ENCODE assay signal across 9 cellular contexts in the genomic region with DNA sequence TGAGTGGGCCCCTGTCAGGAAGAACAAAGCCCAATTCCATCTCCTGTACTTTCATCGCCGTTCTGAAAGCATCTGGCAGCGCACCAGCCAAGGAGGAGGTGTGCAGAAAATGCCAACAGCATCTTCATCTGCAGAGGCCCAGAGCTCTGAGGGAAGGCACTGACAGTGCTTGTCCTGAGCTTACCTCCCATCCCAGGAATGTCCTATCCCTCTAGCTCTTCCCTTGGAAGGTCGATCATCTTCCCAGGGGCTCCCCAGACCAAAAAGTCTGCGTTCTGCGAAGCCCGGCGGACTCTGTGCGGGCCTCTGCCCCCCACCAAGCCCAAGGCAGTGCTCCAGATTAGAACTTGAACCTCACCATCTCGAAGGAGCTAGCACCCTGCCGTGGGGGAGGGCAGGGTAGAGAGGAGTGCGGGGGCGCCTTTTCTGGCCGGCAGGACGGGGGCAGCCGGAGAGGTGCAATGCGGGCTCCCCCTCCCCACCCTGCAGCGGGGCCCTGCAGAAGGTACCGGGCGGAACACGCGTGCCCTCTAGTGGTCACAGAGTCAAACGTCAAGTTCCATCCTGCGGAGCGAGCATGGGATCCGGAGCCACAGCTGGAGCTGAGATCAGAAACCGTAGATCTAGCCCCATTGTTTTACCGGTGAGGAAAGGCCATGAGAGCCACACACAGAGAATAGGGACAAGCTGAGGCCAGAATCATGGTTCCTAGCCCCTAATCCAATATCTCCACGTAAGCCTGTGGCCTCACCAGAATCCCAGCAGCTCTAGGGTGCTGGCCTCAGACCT. TPM values are rescaled to one million over a fixed set of nuclear protein-coding genes. Genes with fewer than 3 reads are reported as not detected.
DNase-seq lines count a peak whose midpoint lies in the region; ATAC-seq and TF ChIP-seq lines count a peak whose summit lies in the region.
"Had no signal": no experiment of that assay in that cellular context is flagged by ENCODE, and none has a peak within 500 bp of the region (broad histone marks: within the 10 kb centered on the region; RNA-seq: fewer than 3 reads in every experiment).

No MANE protein-coding gene starts in this region.

- intact Hi-C loops in Right ventricle myocardium inferior (cut with DNase I) = loop anchor here (1.0 kb wide), 1 partner anchor 26 kb away; no protein-coding TSS in a partner anchor
- intact Hi-C loops in transverse colon (cut with DNase I; ENCODE audit: low total_unique reads) = loop anchor here (2.0 kb wide), 1 partner anchor 27 kb away; no protein-coding TSS in a partner anchor

- no peak overlapping the region for H2BK120ac ChIP-seq in trophoblast cell (ENCODE audit: insufficient read depth, low read length, poor library complexity)

- H2BK12ac ChIP-seq in trophoblast cell (ENCODE audit: low read length) = no peak overlapping the region

- no peaks in the 10 kb centered on the region for H3F3A ChIP-seq in SK-N-SH (replicated peaks; ENCODE audit: insufficient read depth)

- no peaks in the 10 kb centered on the region for H3K9me3 ChIP-seq in SK-N-SH
- H3K9me3 ChIP-seq in trophoblast cell (ENCODE audit: insufficient read depth, low read depth, low read length) = peaks cover 5% of the 10 kb centered on the region
- no peaks in the 10 kb centered on the region for H3K9me3 ChIP-seq in transverse colon

- TF ChIP-seq RAD21 in SK-N-SH (IDR thresholded peaks at IDR 0.05; ENCODE audit: low read length) = peak; percentile 86

- H3K79me2 ChIP-seq in SK-N-SH (ENCODE audit: insufficient read depth) (no peaks in the 10 kb centered on the region), trophoblast cell (ENCODE audit: control insufficient read depth, insufficient read depth, low read length, poor library complexity) (no peaks in the 10 kb centered on the region)

- peaks cover 0 to 6% of the 10 kb centered on the region in 2 experiments; a peak in 1 of 4 replicates for H3K4me1 ChIP-seq in SK-N-SH (ENCODE audit: control insufficient read depth in 1 of 2, insufficient read depth in 2 of 2, low read depth in 1 of 2, low read length in 1 of 2)
- H3K4me1 ChIP-seq in trophoblast cell (ENCODE audit: control insufficient read depth in 1 of 2, insufficient read depth in 2 of 2, low read length in 2 of 2) = peaks cover 5 to 6% of the 10 kb centered on the region in 2 experiments
- peaks cover 0 to 7% (median 2%) of the 10 kb centered on the region in 4 donors for H3K4me1 ChIP-seq in transverse colon

- H3K36me3 ChIP-seq in SK-N-SH (replicated peaks in 1 of 2; ENCODE audit: control insufficient read depth in 1 of 2, insufficient read depth in 2 of 2, low read length in 1 of 2) (no peaks in the 10 kb centered on the region), trophoblast cell (ENCODE audit: control insufficient read depth in 1 of 2, insufficient read depth in 2 of 2, low read length in 2 of 2) (no peaks in the 10 kb centered on the region), transverse colon (no peaks in the 10 kb centered on the region)

- H4K91ac ChIP-seq in trophoblast cell (ENCODE audit: low read depth, low read length) = no peak overlapping the region

- H4K8ac ChIP-seq in trophoblast cell (ENCODE audit: low read depth, low read length) = no peak overlapping the region

- in situ Hi-C loops in transverse colon (cut with MboI; ENCODE audit: low pct_ligation_motif_present in 1 of 4, low pct_unique_long_range_greater_than_20kb in 1 of 4, low sequenced_read_pairs in 3 of 4) = no loop called here

- ATAC-seq in Right ventricle myocardium inferior (peak; percentile 66), GM19328 (IDR thresholded peaks at IDR 0.05; ENCODE audit: unreplicated experiment) (no peak)

- no peaks in the 10 kb centered on the region for H3K79me1 ChIP-seq in trophoblast cell (ENCODE audit: low read length)

- H4K12ac ChIP-seq in trophoblast cell (ENCODE audit: low read depth, low read length) = no peak overlapping the region

- H2AK5ac ChIP-seq in trophoblast cell (ENCODE audit: low read length) = no peak overlapping the region

- H3K18ac ChIP-seq in trophoblast cell (ENCODE audit: low read length) = no peak overlapping the region

- no peak overlapping the region for H2BK5ac ChIP-seq in trophoblast cell (ENCODE audit: low read depth, low read length, poor library complexity)

- H3K14ac ChIP-seq in trophoblast cell (ENCODE audit: low read length) = no peak overlapping the region

- TF ChIP-seq CTCF in SK-N-SH (IDR thresholded peaks at IDR 0.05) (peak; percentile 89), transverse colon (IDR thresholded peaks at IDR 0.05) (peak; percentile 76 to 92 (median 89))

- TF ChIP-seq POLR2A in transverse colon (IDR thresholded peaks at IDR 0.05) = no peak

- H3K27me3 ChIP-seq in SK-N-SH (ENCODE audit: insufficient read depth) (peaks cover 44% of the 10 kb centered on the region), trophoblast cell (ENCODE audit: insufficient read depth, low read length) (peaks cover 2% of the 10 kb centered on the region), transverse colon (peaks cover 29% of the 10 kb centered on the region)

- H3K9me2 ChIP-seq in SK-N-SH = no peaks in the 10 kb centered on the region

- peak; percentile 56 for DNase-seq in EH (ENCODE audit: low read depth)
- peak; percentile 56 to 71 for DNase-seq in Kasumi-1 (lab: John Stamatoyannopoulos, UW)
- DNase-seq in SK-N-SH = peak; percentile 93
- peak; percentile 75 for DNase-seq in activated naive CD4-positive, alpha-beta T cell treated with anti-CD3 and anti-CD28 coated beads, Interleukin-2, amount 50 U/mL, for 16 hours
- peak; percentile 88 for DNase-seq in Right ventricle myocardium inferior (ENCODE audit: missing footprints)
- DNase-seq in trophoblast cell = peak; percentile 35 to 78
- peak; percentile 72 for DNase-seq in transverse colon

- 19% methylated on average over 20 of the region's 29 CpGs for WGBS in SK-N-SH (ENCODE audit: low lambda C conversion rate)
- WGBS in trophoblast cell (ENCODE audit: extremely low coverage, insufficient coverage, insufficient read length) = no CpG with 5 or more reads among the region's 29 CpGs
- 7% methylated on average over 26 of the region's 29 CpGs; no CpG with 5 or more reads in 1 of the 2 donors for WGBS in transverse colon (ENCODE audit: low coverage in 1 of 2), 2 donors

- H3K4ac ChIP-seq in trophoblast cell (ENCODE audit: low read depth, low read length) = no peak overlapping the region

- CTCF ChIA-PET in SK-N-SH (lab: Yijun Ruan, JAX) = interaction anchor here (0.6 to 6.3 kb wide), 51 partner anchors 8 to 1136 kb away, joined by 3 to 246 read pairs (median 4); partner anchors contain the start of gene SCN4B

- no peak overlapping the region for H2AFZ ChIP-seq in SK-N-SH (ENCODE audit: low read depth)
- H2AFZ ChIP-seq in trophoblast cell (ENCODE audit: insufficient read depth, low read length, poor library complexity) = no peak overlapping the region

- POLR2A ChIA-PET in SK-N-SH (lab: Yijun Ruan, JAX) = interaction anchor here (0.5 to 1.2 kb wide), 3 partner anchors 34 to 188 kb away, joined by 3 to 4 read pairs (median 3); partner anchors contain the start of gene UBE4A

- H3K27ac ChIP-seq in SK-N-SH (ENCODE audit: low read depth in 2 of 2, low read length in 1 of 2) (no peak overlapping the region), trophoblast cell (ENCODE audit: low read depth, low read length) (no peak overlapping the region), transverse colon (no peak overlapping the region)
- H3K27ac ChIP-seq: epithelial cell of prostate had no signal

- H3K4me2 ChIP-seq in SK-N-SH (no peak overlapping the region; the same call in 1 of the 2 replicates), trophoblast cell (ENCODE audit: low read length) (no peak overlapping the region)

- H3K4me3 ChIP-seq in SK-N-SH (ENCODE audit: low read depth in 2 of 2, low read length in 1 of 2) = peak overlapping the region in 1 of 2 experiments; percentile 46; a peak in 1 of 4 replicates
- H3K4me3 ChIP-seq in trophoblast cell (ENCODE audit: low read depth, low read length) = no peak overlapping the region
- no peak overlapping the region for H3K4me3 ChIP-seq in transverse colon

- H4K20me1 ChIP-seq in SK-N-SH (ENCODE audit: insufficient read depth) = no peaks in the 10 kb centered on the region

- TF ChIP-seq EP300 in SK-N-SH (IDR thresholded peaks at IDR 0.05; ENCODE audit: borderline replicate concordance in 1 of 2, low read depth in 1 of 2, low read length in 1 of 2) (no peak), transverse colon (IDR thresholded peaks at IDR 0.05; ENCODE audit: low read depth) (no peak)

- no peak overlapping the region for H3K23ac ChIP-seq in trophoblast cell (ENCODE audit: low read length)

- H3K9ac ChIP-seq in SK-N-SH (no peak overlapping the region), trophoblast cell (ENCODE audit: low read length) (no peak overlapping the region)

TF ChIP-seq in SK-N-SH, 30 proteins besides CTCF, POLR2A, EP300 and RAD21:
- TF ChIP-seq SMC3 (IDR thresholded peaks at IDR 0.05; ENCODE audit: low read depth, low read length) (peak; percentile 79), TCF12 (IDR thresholded peaks at IDR 0.05) (no peak), FOXJ3 (CRISPR knock-in tag; IDR thresholded peaks at IDR 0.05) (no peak), SIN3A (IDR thresholded peaks at IDR 0.05; ENCODE audit: borderline replicate concordance, low read depth, low read length) (no peak)
- TF ChIP-seq, protein P1, sequence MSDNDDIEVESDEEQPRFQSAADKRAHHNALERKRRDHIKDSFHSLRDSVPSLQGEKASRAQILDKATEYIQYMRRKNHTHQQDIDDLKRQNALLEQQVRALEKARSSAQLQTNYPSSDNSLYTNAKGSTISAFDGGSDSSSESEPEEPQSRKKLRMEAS (IDR thresholded peaks at IDR 0.05; ENCODE audit: low read depth) = no peak

RNA-seq across cellular contexts. Expression of gene SCN2B, which starts 5.0 kb away (rescaled TPM):
- polyA plus RNA-seq in SK-N-SH (2012; rRNA removed) = 0.03 and 0.05 TPM in 2 replicates
- polyA plus RNA-seq in SK-N-SH (2012; cell fraction: cytosol; rRNA removed) = 0.01 and 0.03 TPM in 2 replicates
- 0.01 and 0.02 TPM in 2 replicates for polyA plus RNA-seq in SK-N-SH (2012; cell fraction: nucleus; rRNA removed)
- 18.3 TPM for total RNA-seq in Right ventricle myocardium inferior
- not detected in 2 replicates for polyA plus RNA-seq in trophoblast cell (2013)
- total RNA-seq in transverse colon = under 1 TPM in 2 of 4 donors, not detected in 2; 0.14 to 0.37 TPM

RNA-seq across cellular contexts. Expression of gene SCN4B, which starts 18.8 kb away (rescaled TPM):
- polyA plus RNA-seq in SK-N-SH (2012; rRNA removed) = 1.2 and 2.0 TPM in 2 replicates
- 1.2 and 1.3 TPM in 2 replicates for polyA plus RNA-seq in SK-N-SH (2012; cell fraction: cytosol; rRNA removed)
- polyA plus RNA-seq in SK-N-SH (2012; cell fraction: nucleus; rRNA removed) = 1.4 and 1.7 TPM in 2 replicates
- total RNA-seq in Right ventricle myocardium inferior (12.6 TPM), transverse colon (1 to 10 TPM in 1 of 4 donors, under 1 TPM in 2, not detected in 1; 0.41 to 1.1 (median 0.75) TPM)
- polyA plus RNA-seq in trophoblast cell (2013) = 0.04 and 0.06 TPM in 2 replicates

RNA-seq across cellular contexts. Expression of gene JAML, which starts 53.3 kb away (rescaled TPM):
- not detected in 2 replicates for polyA plus RNA-seq in SK-N-SH (2012; rRNA removed)
- polyA plus RNA-seq in SK-N-SH (2012; cell fraction: cytosol; rRNA removed) = 0.04 and 0.05 TPM in 2 replicates
- polyA plus RNA-seq in SK-N-SH (2012; cell fraction: nucleus; rRNA removed) = 0.01 TPM in 1 of 2 replicates, not detected in the other
- total RNA-seq in Right ventricle myocardium inferior (3.3 TPM), transverse colon (10 to 100 TPM in 2 of 4 donors, 1 to 10 TPM in 2; 3.2 to 15.1 (median 8.0) TPM)
- 0.11 and 0.19 TPM in 2 replicates for polyA plus RNA-seq in trophoblast cell (2013)

Comparison
In these comparisons a context has a peak if more than half of its experiments do, and no peak if none do; other contexts are left out.
1. RNA of gene SCN2B, which starts 5.0 kb away (total RNA-seq): 18.3 TPM in Right ventricle myocardium inferior (single experiment); 0.14 to 0.37 TPM in transverse colon; every median in the first group is over 10 times any median in the second.
2. Peak in every context shown above with its lines, with median percentiles within 50 percentile points of each other: DNase-seq.